Comparison of ENCODE assay signal across 16 cellular contexts in the genomic region with DNA sequence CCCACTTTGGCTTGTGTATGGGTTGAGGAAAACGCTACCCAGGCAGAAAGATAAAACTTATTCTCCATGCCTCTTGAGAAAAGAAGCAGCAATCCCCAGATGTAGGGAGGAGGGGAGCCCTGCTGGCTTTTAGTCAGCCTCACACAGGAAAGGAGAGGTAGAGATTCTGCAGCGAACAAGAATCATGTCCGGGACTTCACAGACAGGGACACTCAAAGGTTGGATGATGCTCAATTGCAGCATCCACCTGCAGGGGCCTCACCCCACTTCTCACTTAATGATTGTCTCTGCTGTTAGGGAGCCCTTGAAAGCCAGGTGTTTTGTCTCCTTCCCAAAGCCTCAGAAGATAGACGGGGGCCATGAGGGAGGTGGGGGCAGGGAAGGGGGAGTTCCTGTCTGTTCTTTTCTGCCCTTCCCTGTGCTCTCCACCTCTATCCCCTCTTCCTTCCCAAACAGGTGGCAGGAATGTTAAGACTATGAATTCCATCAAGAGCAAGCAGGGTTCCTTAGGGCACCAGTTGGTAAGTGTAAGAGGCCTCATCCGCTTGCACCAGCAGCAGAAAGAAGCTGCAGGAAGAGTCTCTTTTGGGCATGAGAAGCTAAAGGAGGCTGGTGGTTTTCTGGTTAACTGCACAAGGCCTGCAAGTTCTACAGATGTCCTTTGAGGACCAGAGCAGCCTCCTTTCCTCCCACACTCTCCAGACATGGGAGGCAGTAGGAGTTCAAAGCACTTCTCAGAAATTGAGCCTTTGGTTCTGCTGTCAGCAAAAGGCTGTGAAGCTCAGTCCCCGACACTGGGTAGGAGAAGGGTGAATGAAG.
DNase-seq lines count a peak whose midpoint lies in the region; ATAC-seq and TF ChIP-seq lines count a peak whose summit lies in the region.
"Had no signal": no experiment of that assay in that cellular context is flagged by ENCODE, and none has a peak within 500 bp of the region (broad histone marks: within the 10 kb centered on the region; RNA-seq: fewer than 3 reads in every experiment).

No MANE protein-coding gene starts in this region.

- H3K4me3 ChIP-seq in BLaER1 treated with 17β-estradiol and CSF1 and Interleukin-3, amounts not matched to agents 10 nM and 100 nM, result no peak overlapping the region
- no peak overlapping the region for H3K4me3 ChIP-seq in GM23338
- H3K4me3 ChIP-seq: A549, GM23248, HAP-1, K562 had no signal

- H3K27ac ChIP-seq in BLaER1 treated with 17β-estradiol and CSF1 and Interleukin-3, amounts not matched to agents 10 nM and 100 nM, result no peak overlapping the region
- H3K27ac ChIP-seq in GM23338 (ENCODE audit: low read depth), result no peak overlapping the region
- H3K27ac ChIP-seq: A549, GM23248 had no signal

- TF ChIP-seq CTCF in GM23338 (conservative IDR thresholded peaks at IDR 0.05; ENCODE audit: low read depth in 2 of 2) (no peak), WTC11 (IDR thresholded peaks at IDR 0.05) (no peak), nephron (IDR thresholded peaks at IDR 0.05; ENCODE audit: unreplicated experiment in 3 of 3) (no peak)

- H3K9me2 ChIP-seq in GM23338 (ENCODE audit: insufficient read depth), result peaks cover 7% of the 10 kb centered on the region

- CTCF ChIA-PET in WTC11 (lab: Charles Lee), result no interaction called here

- H3K9ac ChIP-seq in BLaER1 treated with 17β-estradiol and CSF1 and Interleukin-3, amounts not matched to agents 10 nM and 100 nM, result no peak overlapping the region
- H3K9ac ChIP-seq: GM23248 had no signal

- in situ Hi-C loops in KBM-7 (cut with MboI; ENCODE audit: low pct_unique_long_range_greater_than_20kb, low sequenced_read_pairs), result no loop called here

- H3K9me3 Mint-ChIP-seq in GM23338 (peaks cover 4% of the 10 kb centered on the region; the same call in 2 of the 3 replicates), WTC11 (peaks cover 7% of the 10 kb centered on the region), nephron (peaks cover 17% of the 10 kb centered on the region)

- H3K4me1 Mint-ChIP-seq in GM23338 (peaks cover 6% of the 10 kb centered on the region), WTC11 (peaks cover 14% of the 10 kb centered on the region), nephron (peaks cover 51% of the 10 kb centered on the region)
- H3K4me1 Mint-ChIP-seq: CD8-positive, alpha-beta memory T cell had no signal

- peak; percentile 26 for DNase-seq in GM23338 (ENCODE audit: low spot score)
- no peak for DNase-seq in WTC11 (ENCODE audit: low spot score)
- no peak for DNase-seq in KBM-7
- DNase-seq in GOT3 (lab: John Stamatoyannopoulos, UW), result no peak
- DNase-seq: BE2C; Caco-2; CD8-positive, alpha-beta memory T cell; GF-D8; GM23248 had no signal

- ATAC-seq in GM23338 (peak; percentile 40), WTC11 (peak; percentile 66), GM21717 (IDR thresholded peaks at IDR 0.05; ENCODE audit: unreplicated experiment) (no peak)
- ATAC-seq: A549, HepG2, K562 had no signal

- POLR2A ChIA-PET in WTC11 (lab: Charles Lee), result no interaction called here

- no peaks in the 10 kb centered on the region for H3F3A ChIP-seq in GM23338 (replicated peaks; ENCODE audit: low read depth)

- H3K4me1 ChIP-seq in BLaER1 treated with 17β-estradiol and CSF1 and Interleukin-3, amounts not matched to agents 10 nM and 100 nM, result peaks cover 0 to 42% (median 31%) of the 10 kb centered on the region in 10 experiments; a peak in 17 of 20 replicates
- peaks cover 16% of the 10 kb centered on the region; the same call in 1 of the 2 replicates for H3K4me1 ChIP-seq in GM23338 (ENCODE audit: insufficient read depth)
- H3K4me1 ChIP-seq: A549, BE2C, Caco-2 had no signal

- H3K36me3 Mint-ChIP-seq in GM23338 (ENCODE audit: low read depth) (no peaks in the 10 kb centered on the region), WTC11 (no peaks in the 10 kb centered on the region), nephron (ENCODE audit: low read depth) (no peaks in the 10 kb centered on the region)
- H3K36me3 Mint-ChIP-seq: CD8-positive, alpha-beta memory T cell had no signal

- H2AFZ ChIP-seq in GM23338, result peak overlapping the region; percentile 52
- H2AFZ ChIP-seq: GM23248 had no signal

- peaks cover 0 to 18% (median 0%) of the 10 kb centered on the region in 11 experiments; a peak in 5 of 22 replicates for H3K27me3 ChIP-seq in BLaER1 treated with 17β-estradiol and CSF1 and Interleukin-3, amounts not matched to agents 10 nM and 100 nM
- no peaks in the 10 kb centered on the region for H3K27me3 ChIP-seq in GM23338 (ENCODE audit: insufficient read depth)
- H3K27me3 ChIP-seq: BE2C had no signal

- H3K4me3 Mint-ChIP-seq in GM23338, result no peak overlapping the region
- no peak overlapping the region for H3K4me3 Mint-ChIP-seq in WTC11
- no peak overlapping the region for H3K4me3 Mint-ChIP-seq in nephron
- H3K4me3 Mint-ChIP-seq: CD8-positive, alpha-beta memory T cell had no signal

- peaks cover 0 to 4% (median 0%) of the 10 kb centered on the region in 11 experiments; a peak in 1 of 22 replicates for H3K9me3 ChIP-seq in BLaER1 treated with 17β-estradiol and CSF1 and Interleukin-3, amounts not matched to agents 10 nM and 100 nM (replicated peaks in 1 of 11)
- H3K9me3 ChIP-seq: A549, BE2C, Caco-2, HAP-1 had no signal

- H4K20me1 ChIP-seq in BLaER1 treated with 17β-estradiol and CSF1 and Interleukin-3, amounts not matched to agents 10 nM and 100 nM, result no peaks in the 10 kb centered on the region
- no peaks in the 10 kb centered on the region for H4K20me1 ChIP-seq in GM23338 (replicated peaks; ENCODE audit: insufficient read depth)

- H3K27me3 Mint-ChIP-seq in GM23338 (ENCODE audit: insufficient read depth, low read depth, poor library complexity) (peaks cover 1% of the 10 kb centered on the region), WTC11 (ENCODE audit: low read depth) (no peaks in the 10 kb centered on the region; the same call in 1 of the 2 replicates), nephron (ENCODE audit: low read depth) (no peaks in the 10 kb centered on the region)

- H3K27ac Mint-ChIP-seq in GM23338 (no peak overlapping the region), WTC11 (no peak overlapping the region), nephron (peak overlapping the region in 2 of 3 experiments; percentile 80 to 89)
- H3K27ac Mint-ChIP-seq: CD8-positive, alpha-beta memory T cell had no signal

- peak overlapping the region in 10 of 11 experiments; percentile 9 to 83 (median 70); a peak in 19 of 22 replicates for H3K4me2 ChIP-seq in BLaER1 treated with 17β-estradiol and CSF1 and Interleukin-3, amounts not matched to agents 10 nM and 100 nM
- H3K4me2 ChIP-seq in GM23338, result 0 out of 2 replicates have a peak overlapping the region, but pooled peaks have one; percentile 10
- H3K4me2 ChIP-seq: A549 had no signal

- no peaks in the 10 kb centered on the region for H3K79me2 ChIP-seq in GM23338 (replicated peaks; ENCODE audit: insufficient read depth)

- H3K36me3 ChIP-seq in BLaER1 treated with 17β-estradiol and CSF1 and Interleukin-3, amounts not matched to agents 10 nM and 100 nM, result no peaks in the 10 kb centered on the region
- no peaks in the 10 kb centered on the region for H3K36me3 ChIP-seq in GM23338 (ENCODE audit: insufficient read depth)
- H3K36me3 ChIP-seq: BE2C, HAP-1 had no signal

TF ChIP-seq in GM23338, 12 proteins besides CTCF, POLR2A, EP300 and RAD21 (continues in another document):
- TF ChIP-seq, protein P1, sequence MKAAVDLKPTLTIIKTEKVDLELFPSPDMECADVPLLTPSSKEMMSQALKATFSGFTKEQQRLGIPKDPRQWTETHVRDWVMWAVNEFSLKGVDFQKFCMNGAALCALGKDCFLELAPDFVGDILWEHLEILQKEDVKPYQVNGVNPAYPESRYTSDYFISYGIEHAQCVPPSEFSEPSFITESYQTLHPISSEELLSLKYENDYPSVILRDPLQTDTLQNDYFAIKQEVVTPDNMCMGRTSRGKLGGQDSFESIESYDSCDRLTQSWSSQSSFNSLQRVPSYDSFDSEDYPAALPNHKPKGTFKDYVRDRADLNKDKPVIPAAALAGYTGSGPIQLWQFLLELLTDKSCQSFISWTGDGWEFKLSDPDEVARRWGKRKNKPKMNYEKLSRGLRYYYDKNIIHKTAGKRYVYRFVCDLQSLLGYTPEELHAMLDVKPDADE (IDR thresholded peaks at IDR 0.05), result no peak

TF ChIP-seq in WTC11, 78 proteins besides CTCF, POLR2A, EP300 and RAD21 (continues in another document):
- TF ChIP-seq, protein P2, sequence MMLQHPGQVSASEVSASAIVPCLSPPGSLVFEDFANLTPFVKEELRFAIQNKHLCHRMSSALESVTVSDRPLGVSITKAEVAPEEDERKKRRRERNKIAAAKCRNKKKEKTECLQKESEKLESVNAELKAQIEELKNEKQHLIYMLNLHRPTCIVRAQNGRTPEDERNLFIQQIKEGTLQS (CRISPR knock-in tag; conservative IDR thresholded peaks at IDR 0.05), result no peak
- TF ChIP-seq, protein P3, sequence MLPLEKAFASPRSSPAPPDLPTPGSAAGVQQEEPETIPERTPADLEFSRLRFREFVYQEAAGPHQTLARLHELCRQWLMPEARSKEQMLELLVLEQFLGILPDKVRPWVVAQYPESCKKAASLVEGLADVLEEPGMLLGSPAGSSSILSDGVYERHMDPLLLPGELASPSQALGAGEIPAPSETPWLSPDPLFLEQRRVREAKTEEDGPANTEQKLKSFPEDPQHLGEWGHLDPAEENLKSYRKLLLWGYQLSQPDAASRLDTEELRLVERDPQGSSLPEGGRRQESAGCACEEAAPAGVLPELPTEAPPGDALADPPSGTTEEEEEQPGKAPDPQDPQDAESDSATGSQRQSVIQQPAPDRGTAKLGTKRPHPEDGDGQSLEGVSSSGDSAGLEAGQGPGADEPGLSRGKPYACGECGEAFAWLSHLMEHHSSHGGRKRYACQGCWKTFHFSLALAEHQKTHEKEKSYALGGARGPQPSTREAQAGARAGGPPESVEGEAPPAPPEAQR (CRISPR knock-in tag; IDR thresholded peaks at IDR 0.05), result no peak
- TF ChIP-seq, protein P4, sequence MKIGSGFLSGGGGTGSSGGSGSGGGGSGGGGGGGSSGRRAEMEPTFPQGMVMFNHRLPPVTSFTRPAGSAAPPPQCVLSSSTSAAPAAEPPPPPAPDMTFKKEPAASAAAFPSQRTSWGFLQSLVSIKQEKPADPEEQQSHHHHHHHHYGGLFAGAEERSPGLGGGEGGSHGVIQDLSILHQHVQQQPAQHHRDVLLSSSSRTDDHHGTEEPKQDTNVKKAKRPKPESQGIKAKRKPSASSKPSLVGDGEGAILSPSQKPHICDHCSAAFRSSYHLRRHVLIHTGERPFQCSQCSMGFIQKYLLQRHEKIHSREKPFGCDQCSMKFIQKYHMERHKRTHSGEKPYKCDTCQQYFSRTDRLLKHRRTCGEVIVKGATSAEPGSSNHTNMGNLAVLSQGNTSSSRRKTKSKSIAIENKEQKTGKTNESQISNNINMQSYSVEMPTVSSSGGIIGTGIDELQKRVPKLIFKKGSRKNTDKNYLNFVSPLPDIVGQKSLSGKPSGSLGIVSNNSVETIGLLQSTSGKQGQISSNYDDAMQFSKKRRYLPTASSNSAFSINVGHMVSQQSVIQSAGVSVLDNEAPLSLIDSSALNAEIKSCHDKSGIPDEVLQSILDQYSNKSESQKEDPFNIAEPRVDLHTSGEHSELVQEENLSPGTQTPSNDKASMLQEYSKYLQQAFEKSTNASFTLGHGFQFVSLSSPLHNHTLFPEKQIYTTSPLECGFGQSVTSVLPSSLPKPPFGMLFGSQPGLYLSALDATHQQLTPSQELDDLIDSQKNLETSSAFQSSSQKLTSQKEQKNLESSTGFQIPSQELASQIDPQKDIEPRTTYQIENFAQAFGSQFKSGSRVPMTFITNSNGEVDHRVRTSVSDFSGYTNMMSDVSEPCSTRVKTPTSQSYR (CRISPR knock-in tag; IDR thresholded peaks at IDR 0.05), result no peak

Comparison
In these comparisons a context has a peak if more than half of its experiments do, and no peak if none do; other contexts are left out.
1. H3K27ac Mint-ChIP-seq: peak in nephron (2 of 3); none in GM23338 (single experiment) and WTC11 (single experiment).